ENCODE assay signal across 11 cellular contexts in the genomic region with DNA sequence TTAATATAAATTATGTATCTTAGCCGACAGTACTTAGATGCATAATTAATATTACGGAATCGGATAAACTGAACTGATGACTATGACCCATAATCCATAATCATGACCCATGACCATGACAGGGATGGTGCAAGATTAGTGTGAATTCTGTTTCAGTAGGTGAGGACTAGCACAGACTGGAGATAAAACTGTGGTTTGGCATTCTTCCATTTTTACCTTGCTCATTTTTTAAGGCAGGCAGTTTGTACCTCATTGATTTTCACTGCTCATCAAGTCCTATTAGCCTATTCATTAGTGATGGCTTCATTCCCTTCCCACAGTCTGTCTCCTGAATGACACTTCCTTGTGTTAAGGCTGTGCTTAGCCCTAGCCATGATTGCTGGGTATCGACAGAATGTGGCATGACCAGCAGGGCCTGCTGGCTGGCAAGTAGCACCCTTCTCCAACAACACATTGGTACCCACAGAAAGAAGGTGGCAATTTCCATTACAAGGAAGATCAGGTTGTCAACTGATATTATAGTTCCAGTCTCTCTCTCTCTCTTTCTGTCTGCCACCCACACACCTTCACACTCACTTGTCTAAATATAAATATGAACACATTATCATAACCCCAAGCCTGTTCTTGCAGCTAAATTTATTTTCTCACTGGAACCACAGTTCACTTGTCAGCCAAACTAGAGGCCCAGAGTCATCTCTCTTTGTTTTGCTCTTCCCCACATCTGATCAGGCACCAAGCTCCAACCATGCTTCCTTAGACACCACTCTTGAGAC.
DNase-seq lines count a peak whose midpoint lies in the region; ATAC-seq and TF ChIP-seq lines count a peak whose summit lies in the region.
"Had no signal": no experiment of that assay in that cellular context is flagged by ENCODE, and none has a peak within 500 bp of the region (broad histone marks: within the 10 kb centered on the region; RNA-seq: fewer than 3 reads in every experiment).

No MANE protein-coding gene starts in this region.

- no peaks in the 10 kb centered on the region for H3K27me3 ChIP-seq in foreskin keratinocyte
- no peaks in the 10 kb centered on the region for H3K27me3 ChIP-seq in aorta (ENCODE audit: control insufficient read depth in 1 of 2, insufficient read depth in 2 of 2, low read length in 1 of 2)

- CTCF ChIA-PET in Calu3 (lab: Charles Lee) = no interaction called here

- DNase-seq in Calu3 (no peak), foreskin keratinocyte (peak; percentile 3 to 29), KBM-7 (no peak), SW480 (ENCODE audit: low spot score) (no peak), NCI-H2196 treated with DMSO at 0.1 percent for 48 hours (lab: John Stamatoyannopoulos, UW; ENCODE audit: unreplicated experiment) (no peak), aorta (no peak)
- DNase-seq: endodermal cell, PC-3 had no signal

- no peak overlapping the region for H3K27ac ChIP-seq in foreskin keratinocyte
- no peak overlapping the region for H3K27ac ChIP-seq in aorta (ENCODE audit: low read depth in 1 of 2, low read length in 2 of 2)

- in situ Hi-C loops in KBM-7 (cut with MboI; ENCODE audit: low pct_unique_long_range_greater_than_20kb, low sequenced_read_pairs) = no loop called here

- H3K36me3 ChIP-seq in aorta (ENCODE audit: control insufficient read depth in 1 of 2, insufficient read depth in 2 of 2, low read length in 1 of 2) = no peaks in the 10 kb centered on the region

- WGBS in aorta, 2 donors = 97 to 98% methylated on average over 4 of the region's 4 CpGs

- no peaks in the 10 kb centered on the region for H3K9me3 Mint-ChIP-seq in Calu3 (ENCODE audit: low read depth, unreplicated experiment)

- TF ChIP-seq CTCF in Calu3 (IDR thresholded peaks at IDR 0.05; ENCODE audit: unreplicated experiment) (no peak), foreskin keratinocyte (conservative IDR thresholded peaks at IDR 0.05) (no peak)

- ATAC-seq in GM19035 (IDR thresholded peaks at IDR 0.05; ENCODE audit: unreplicated experiment) (peak; percentile 52), HG02973 (IDR thresholded peaks at IDR 0.05; ENCODE audit: unreplicated experiment) (peak; percentile 50), foreskin keratinocyte (no peak), aorta (ENCODE audit: low FRiP score) (no peak)
- ATAC-seq: PC-3 had no signal

- BruUV-seq in Calu3 (replicated peaks; lab: Mats Ljungman, UMichigan) = no TSS peak

- H3K4me3 Mint-ChIP-seq in Calu3 (ENCODE audit: low read depth, unreplicated experiment) = no peak overlapping the region
- H3K4me3 Mint-ChIP-seq: endodermal cell had no signal

- H3K27me3 Mint-ChIP-seq in Calu3 (ENCODE audit: unreplicated experiment) = no peaks in the 10 kb centered on the region

- no peaks in the 10 kb centered on the region for H3K9me3 ChIP-seq in aorta (ENCODE audit: control insufficient read depth, low read length)

- H3K4me1 ChIP-seq in foreskin keratinocyte = no peaks in the 10 kb centered on the region
- H3K4me1 ChIP-seq in aorta (ENCODE audit: control insufficient read depth in 1 of 2, insufficient read depth in 2 of 2, low read length in 2 of 2) = peaks cover 8 to 12% of the 10 kb centered on the region in 2 donors

- intact Hi-C loops in Calu3 (cut with micrococcal nuclease; ENCODE audit: unreplicated experiment) = loop anchor here (5.0 kb wide), 1 partner anchor 35 kb away; no protein-coding TSS in a partner anchor
- intact Hi-C loops in aorta (cut with DNase I) = loop anchor here in 1 of 2 donors (10.0 kb wide), 1 partner anchor 563 kb away; no protein-coding TSS in a partner anchor

- peaks cover 4% of the 10 kb centered on the region for H3K36me3 Mint-ChIP-seq in Calu3 (ENCODE audit: insufficient read depth, unreplicated experiment)

- peak overlapping the region; percentile 2 for H3K27ac Mint-ChIP-seq in Calu3 (ENCODE audit: unreplicated experiment)

- peaks cover 43% of the 10 kb centered on the region for H3K4me1 Mint-ChIP-seq in Calu3 (ENCODE audit: low read depth, unreplicated experiment)

- no peak overlapping the region for H3K4me3 ChIP-seq in aorta (ENCODE audit: low read length in 2 of 2)
- H3K4me3 ChIP-seq: smooth muscle cell had no signal

Comparison
In these comparisons a context has a peak if more than half of its experiments do, and no peak if none do; other contexts are left out.
1. DNase-seq: peak in foreskin keratinocyte (2 of 2); none in Calu3 (single experiment), KBM-7 (single experiment), SW480 (single experiment), NCI-H2196 treated with DMSO at 0.1 percent for 48 hours (single experiment) and aorta (0 of 2).
2. ATAC-seq: peak in GM19035 (single experiment) and HG02973 (single experiment); none in foreskin keratinocyte (single experiment) and aorta (single experiment).